Comparison of ENCODE assay signal across 1 cellular context in the genomic region with DNA sequence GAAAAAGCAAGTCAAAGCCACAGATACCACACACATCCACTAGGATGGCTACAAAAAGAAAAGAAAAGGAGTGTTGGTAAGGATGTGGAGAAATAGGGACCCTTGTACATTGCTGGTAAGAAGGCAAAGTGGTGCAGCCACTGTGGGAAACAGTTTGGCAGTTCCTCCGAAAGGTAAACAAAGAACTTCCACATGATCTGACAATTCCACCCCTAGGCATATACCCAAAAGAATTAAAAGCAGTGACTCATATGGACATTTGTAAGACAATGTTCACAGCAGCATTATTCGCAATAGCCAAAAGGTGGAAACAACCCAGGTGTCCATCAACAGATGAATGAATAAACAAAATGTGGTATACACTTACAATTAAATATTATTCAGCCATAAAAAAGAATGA.
TF ChIP-seq lines count a peak whose summit lies in the region.

No MANE protein-coding gene starts in this region.

TF ChIP-seq in GM12891, 5 proteins besides CTCF, POLR2A, EP300 and RAD21:
- no peak for TF ChIP-seq PAX5 (IDR thresholded peaks at IDR 0.05; ENCODE audit: insufficient read depth, low read length, severe bottlenecking)
- no peak for TF ChIP-seq TAF1 (IDR thresholded peaks at IDR 0.05; ENCODE audit: low read depth, low read length)
- TF ChIP-seq POLR2AphosphoS5 (IDR thresholded peaks at IDR 0.05; ENCODE audit: low read depth, low read length), result no peak
- TF ChIP-seq POU2F2 (IDR thresholded peaks at IDR 0.05; ENCODE audit: low read depth, low read length), result no peak
- TF ChIP-seq SPI1 (IDR thresholded peaks at IDR 0.05; ENCODE audit: low read depth, low read length), result no peak
